1 cellular context compared by ENCODE assay signal in genomic region chr3:31911643-31912042, GRCh38.
TF ChIP-seq lines count a peak whose summit lies in the region.

No MANE protein-coding gene starts in this region.

TF ChIP-seq in GM23338, 12 proteins besides CTCF, POLR2A, EP300 and RAD21 (continued from another document):
- TF ChIP-seq ZNF462 (CRISPR knock-in tag; IDR thresholded peaks at IDR 0.05) = no peak
- TF ChIP-seq STAT1 (IDR thresholded peaks at IDR 0.05; ENCODE audit: unreplicated experiment) = no peak
- TF ChIP-seq CREB1 (CRISPR knock-in tag; IDR thresholded peaks at IDR 0.05; ENCODE audit: low read depth) = no peak
- TF ChIP-seq ZNF114 (CRISPR knock-in tag; IDR thresholded peaks at IDR 0.05) = no peak
- TF ChIP-seq ETS1 (IDR thresholded peaks at IDR 0.05) = no peak
- TF ChIP-seq, protein P1, sequence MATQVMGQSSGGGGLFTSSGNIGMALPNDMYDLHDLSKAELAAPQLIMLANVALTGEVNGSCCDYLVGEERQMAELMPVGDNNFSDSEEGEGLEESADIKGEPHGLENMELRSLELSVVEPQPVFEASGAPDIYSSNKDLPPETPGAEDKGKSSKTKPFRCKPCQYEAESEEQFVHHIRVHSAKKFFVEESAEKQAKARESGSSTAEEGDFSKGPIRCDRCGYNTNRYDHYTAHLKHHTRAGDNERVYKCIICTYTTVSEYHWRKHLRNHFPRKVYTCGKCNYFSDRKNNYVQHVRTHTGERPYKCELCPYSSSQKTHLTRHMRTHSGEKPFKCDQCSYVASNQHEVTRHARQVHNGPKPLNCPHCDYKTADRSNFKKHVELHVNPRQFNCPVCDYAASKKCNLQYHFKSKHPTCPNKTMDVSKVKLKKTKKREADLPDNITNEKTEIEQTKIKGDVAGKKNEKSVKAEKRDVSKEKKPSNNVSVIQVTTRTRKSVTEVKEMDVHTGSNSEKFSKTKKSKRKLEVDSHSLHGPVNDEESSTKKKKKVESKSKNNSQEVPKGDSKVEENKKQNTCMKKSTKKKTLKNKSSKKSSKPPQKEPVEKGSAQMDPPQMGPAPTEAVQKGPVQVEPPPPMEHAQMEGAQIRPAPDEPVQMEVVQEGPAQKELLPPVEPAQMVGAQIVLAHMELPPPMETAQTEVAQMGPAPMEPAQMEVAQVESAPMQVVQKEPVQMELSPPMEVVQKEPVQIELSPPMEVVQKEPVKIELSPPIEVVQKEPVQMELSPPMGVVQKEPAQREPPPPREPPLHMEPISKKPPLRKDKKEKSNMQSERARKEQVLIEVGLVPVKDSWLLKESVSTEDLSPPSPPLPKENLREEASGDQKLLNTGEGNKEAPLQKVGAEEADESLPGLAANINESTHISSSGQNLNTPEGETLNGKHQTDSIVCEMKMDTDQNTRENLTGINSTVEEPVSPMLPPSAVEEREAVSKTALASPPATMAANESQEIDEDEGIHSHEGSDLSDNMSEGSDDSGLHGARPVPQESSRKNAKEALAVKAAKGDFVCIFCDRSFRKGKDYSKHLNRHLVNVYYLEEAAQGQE (IDR thresholded peaks at IDR 0.05; ENCODE audit: unreplicated experiment) = no peak
